In the genomic region with DNA sequence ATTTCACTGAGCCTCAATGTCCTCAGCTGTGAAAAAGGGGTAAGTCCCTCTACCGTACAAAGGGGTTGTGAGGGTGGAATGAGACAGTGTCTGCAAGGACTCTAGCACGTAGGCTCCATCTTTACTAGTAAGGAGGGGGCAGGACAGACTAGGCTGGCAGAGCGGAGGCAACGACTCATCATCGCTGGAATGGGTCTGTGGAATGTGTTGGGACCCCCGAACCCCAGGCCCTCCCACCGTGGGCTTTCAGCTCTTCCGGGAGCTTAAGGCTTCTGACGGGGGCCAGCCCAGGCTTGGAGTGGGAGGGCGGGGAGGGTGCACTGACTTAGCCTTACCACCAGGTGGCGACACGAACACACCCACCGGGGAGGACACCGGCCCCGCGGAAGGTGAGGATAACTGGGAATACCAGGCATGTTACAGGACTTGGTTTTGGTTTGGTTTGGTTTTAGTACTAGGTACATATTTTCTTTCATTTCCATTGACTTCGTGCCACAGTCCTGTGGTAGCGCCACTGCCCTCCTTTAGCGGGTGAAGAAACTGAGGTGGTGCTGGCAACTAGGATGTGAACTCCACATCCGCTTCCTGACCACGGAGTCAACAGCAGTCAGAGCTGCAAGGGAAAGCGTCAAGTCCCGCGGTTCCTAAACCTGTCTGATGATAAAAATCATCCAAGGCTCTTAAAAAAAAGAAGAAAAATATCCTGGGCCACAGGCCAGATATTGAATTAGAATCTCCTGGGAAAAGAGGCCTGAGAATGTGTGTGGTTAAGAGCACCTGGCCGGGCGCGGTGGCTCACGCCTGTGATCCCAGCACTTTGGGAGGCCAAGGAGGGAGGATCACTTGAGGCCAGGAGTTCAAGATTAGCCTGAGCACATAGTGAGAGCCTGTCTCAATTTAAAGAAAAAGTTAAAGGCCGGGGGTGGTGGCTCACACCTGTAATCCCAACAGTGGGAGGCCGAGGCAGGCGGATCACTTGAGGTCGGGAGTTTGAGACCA, we compare ENCODE assay signal across 8 cellular contexts. TPM values are rescaled to one million over a fixed set of nuclear protein-coding genes. Genes with fewer than 3 reads are reported as not detected.
DNase-seq lines count a peak whose midpoint lies in the region; ATAC-seq, FAIRE-seq and TF ChIP-seq lines count a peak whose summit lies in the region.

No MANE protein-coding gene starts in this region.

- CTCF ChIA-PET in A549 (lab: Yijun Ruan, JAX), result interaction anchor here (0.6 to 5.4 kb wide), 27 partner anchors 8 to 571 kb away, joined by 3 to 67 read pairs (median 4); partner anchors contain the start of gene ARMC12

- no peak for TF ChIP-seq EP300 in A549 (IDR thresholded peaks at IDR 0.05)

- WGBS in A549 (ENCODE audit: missing lambda C conversion rate), result 45% methylated on average over 27 of the region's 32 CpGs

- TF ChIP-seq RAD21 in A549 (conservative IDR thresholded peaks at IDR 0.05 in 1 of 2, IDR thresholded peaks at IDR 0.05 in 1 of 2), result peak; percentile 84

- H3K4me1 ChIP-seq in A549, result no peaks in the 10 kb centered on the region

- H3K27me3 ChIP-seq in brain microvascular endothelial cell (replicated peaks), result no peaks in the 10 kb centered on the region

- POLR2A ChIA-PET in A549 (lab: Yijun Ruan, JAX), result no interaction called here

- in situ Hi-C loops in GM13977 (cut with MboI; ENCODE audit: low pct_unique_long_range_greater_than_20kb, low sequenced_read_pairs, unreplicated experiment) (no loop called here), brain microvascular endothelial cell (cut with HindIII; ENCODE audit: low pct_ligation_motif_present, low sequenced_read_pairs) (no loop called here)

- DNase-seq in A549 (ENCODE audit: low read depth in 1 of 2, low spot score in 1 of 2) (peak; percentile 55 to 65), GM13977 (ENCODE audit: low spot score) (peak; percentile 84), NCI-H128 (lab: John Stamatoyannopoulos, UW; ENCODE audit: unreplicated experiment) (peak; percentile 11), UCSD-AML1 (lab: John Stamatoyannopoulos, UW; ENCODE audit: unreplicated experiment) (peak; percentile 75), brain microvascular endothelial cell (peak; percentile 48), iPS-NIHi7 (ENCODE audit: extremely low spot score) (peak; percentile 94)
- DNase-seq in stimulated activated CD4-positive, alpha-beta T cell treated with anti-CD3 and anti-CD28 coated beads, Interleukin-12 subunit alpha, Interleukin-12 subunit beta, amount 100 ng/mL, for 4 hours, result peak; percentile 76

- no peak for FAIRE-seq in A549 (lab: Jason Lieb, UNC)

- no peaks in the 10 kb centered on the region for H3K9me3 ChIP-seq in A549

- H3K36me3 ChIP-seq in brain microvascular endothelial cell (replicated peaks), result no peaks in the 10 kb centered on the region

- H3K4me3 ChIP-seq in A549 (no peak overlapping the region), brain microvascular endothelial cell (ENCODE audit: low read depth, low read length) (peak overlapping the region; percentile 35)

- TF ChIP-seq POLR2A in A549 (IDR thresholded peaks at IDR 0.05; ENCODE audit: low read length), result no peak

- TF ChIP-seq CTCF in A549 (IDR thresholded peaks at IDR 0.05) (peak; percentile 78), GM13977 (IDR thresholded peaks at IDR 0.05; ENCODE audit: extremely low read depth, insufficient read depth, missing control alignments) (peak; percentile 93), brain microvascular endothelial cell (IDR thresholded peaks at IDR 0.05; ENCODE audit: low read depth, low read length, missing control alignments) (peak; percentile 97)

- peak overlapping the region; percentile 41; the same call in 2 of the 3 replicates for H3K4me2 ChIP-seq in A549

- ATAC-seq in A549 (peak; percentile 93 to 96), GM21576 (IDR thresholded peaks at IDR 0.05; ENCODE audit: unreplicated experiment) (no peak)

- H3K27ac ChIP-seq in A549 (no peak overlapping the region), brain microvascular endothelial cell (no peak overlapping the region)

TF ChIP-seq in A549, 52 proteins besides CTCF, POLR2A, EP300 and RAD21:
- TF ChIP-seq, protein P1, sequence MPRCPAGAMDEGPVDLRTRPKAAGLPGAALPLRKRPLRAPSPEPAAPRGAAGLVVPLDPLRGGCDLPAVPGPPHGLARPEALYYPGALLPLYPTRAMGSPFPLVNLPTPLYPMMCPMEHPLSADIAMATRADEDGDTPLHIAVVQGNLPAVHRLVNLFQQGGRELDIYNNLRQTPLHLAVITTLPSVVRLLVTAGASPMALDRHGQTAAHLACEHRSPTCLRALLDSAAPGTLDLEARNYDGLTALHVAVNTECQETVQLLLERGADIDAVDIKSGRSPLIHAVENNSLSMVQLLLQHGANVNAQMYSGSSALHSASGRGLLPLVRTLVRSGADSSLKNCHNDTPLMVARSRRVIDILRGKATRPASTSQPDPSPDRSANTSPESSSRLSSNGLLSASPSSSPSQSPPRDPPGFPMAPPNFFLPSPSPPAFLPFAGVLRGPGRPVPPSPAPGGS (IDR thresholded peaks at IDR 0.05), result no peak
- TF ChIP-seq SMC3 (IDR thresholded peaks at IDR 0.05), result peak; percentile 80

RNA-seq across cellular contexts. Expression of gene TULP1, which starts 10.3 kb away (rescaled TPM):
- polyA plus RNA-seq in A549 (2011; rRNA removed), result not detected in 2 replicates
- polyA plus RNA-seq in A549 (2012; cell fraction: cytosol; rRNA removed), result not detected in 2 replicates
- not detected in 2 replicates for polyA plus RNA-seq in A549 (2012; cell fraction: nucleus; rRNA removed)
- not detected in 3 replicates for polyA plus RNA-seq in A549 (2017; fragmentation: RNase III; extraction: RNeasy Plus Mini Kit Qiagen cat#74134 plus additional on column Dnase treatment)
- not detected in 2 replicates for polyA minus RNA-seq in A549 (2011; rRNA and poly(A)+ RNA removed)

RNA-seq across cellular contexts. Expression of gene TEAD3, which starts 26.1 kb away (rescaled TPM):
- 2.1 and 2.6 TPM in 2 replicates for polyA plus RNA-seq in A549 (2011; rRNA removed)
- 2.6 and 3.8 TPM in 2 replicates for polyA plus RNA-seq in A549 (2012; cell fraction: cytosol; rRNA removed)
- 7.3 and 7.6 TPM in 2 replicates for polyA plus RNA-seq in A549 (2012; cell fraction: nucleus; rRNA removed)
- polyA plus RNA-seq in A549 (2017; fragmentation: RNase III; extraction: RNeasy Plus Mini Kit Qiagen cat#74134 plus additional on column Dnase treatment), result 3.0 to 4.5 TPM (median 4.2 TPM) in 3 replicates
- 1.7 TPM in 2 replicates for polyA minus RNA-seq in A549 (2011; rRNA and poly(A)+ RNA removed)

RNA-seq across cellular contexts. Expression of gene RPL10A, which starts 54.8 kb away (rescaled TPM):
- polyA plus RNA-seq in A549 (2011; rRNA removed) (1,645 and 1,707 TPM in 2 replicates), A549 (2017; fragmentation: RNase III; extraction: RNeasy Plus Mini Kit Qiagen cat#74134 plus additional on column Dnase treatment) (1,150 to 1,165 TPM (median 1,153 TPM) in 3 replicates)
- polyA plus RNA-seq in A549 (2012; cell fraction: cytosol; rRNA removed), result 2,133 and 2,619 TPM in 2 replicates
- 821 and 1,209 TPM in 2 replicates for polyA plus RNA-seq in A549 (2012; cell fraction: nucleus; rRNA removed)
- 531 and 595 TPM in 2 replicates for polyA minus RNA-seq in A549 (2011; rRNA and poly(A)+ RNA removed)

Comparison
In these comparisons a context has a peak if more than half of its experiments do, and no peak if none do; other contexts are left out.
1. DNase-seq: peak in every context shown above with its lines; median percentile 94 in iPS-NIHi7; 84 in GM13977; 76 in stimulated activated CD4-positive, alpha-beta T cell treated with anti-CD3 and anti-CD28 coated beads, Interleukin-12 subunit alpha, Interleukin-12 subunit beta, amount 100 ng/mL, for 4 hours; 75 in UCSD-AML1; 60 in A549; 48 in brain microvascular endothelial cell; 11 in NCI-H128.